Comparison of ENCODE assay signal across 1 cellular context in genomic region chr12:6183689-6184441, GRCh38.
TF ChIP-seq lines count a peak whose summit lies in the region.

No MANE protein-coding gene starts in this region.

TF ChIP-seq in HepG2, 621 proteins besides CTCF, POLR2A, EP300 and RAD21 (continued from another document and continues in another):
- no peak for TF ChIP-seq ZNF142 (CRISPR knock-in tag; IDR thresholded peaks at IDR 0.05)
- TF ChIP-seq FOXK1 (CRISPR knock-in tag; IDR thresholded peaks at IDR 0.05; ENCODE audit: borderline replicate concordance, low read depth) = no peak
- TF ChIP-seq ATF1 (CRISPR knock-in tag; IDR thresholded peaks at IDR 0.05) = no peak
- no peak for TF ChIP-seq ZNF550 (CRISPR knock-in tag; IDR thresholded peaks at IDR 0.05; ENCODE audit: borderline replicate concordance)
- 0 out of 2 replicates have a peak, but pooled peaks have one; percentile 15 for TF ChIP-seq ZMAT3 (CRISPR knock-in tag; conservative IDR thresholded peaks at IDR 0.05)
- peak; percentile 28; the same call in 1 of the 2 replicates for TF ChIP-seq HNF4G (IDR thresholded peaks at IDR 0.05; ENCODE audit: borderline replicate concordance, low read depth, low read length)
- no peak for TF ChIP-seq HNF4G (CRISPR knock-in tag; IDR thresholded peaks at IDR 0.05; ENCODE audit: borderline replicate concordance, low read depth)
- TF ChIP-seq ZNF224 (CRISPR knock-in tag; IDR thresholded peaks at IDR 0.05) = 0 out of 2 replicates have a peak, but pooled peaks have one; percentile 32
- TF ChIP-seq PPARG (CRISPR knock-in tag; conservative IDR thresholded peaks at IDR 0.05) = no peak
- TF ChIP-seq NFATC3 (CRISPR knock-in tag; IDR thresholded peaks at IDR 0.05) = no peak
- TF ChIP-seq HNF4A (CRISPR knock-in tag; IDR thresholded peaks at IDR 0.05) = peak; percentile 61
- peak; percentile 92; the same call in 1 of the 2 replicates for TF ChIP-seq TEF (CRISPR knock-in tag; IDR thresholded peaks at IDR 0.05)
- no peak for TF ChIP-seq ZBTB49 (CRISPR knock-in tag; IDR thresholded peaks at IDR 0.05; ENCODE audit: borderline replicate concordance)
- TF ChIP-seq ZIK1 (CRISPR knock-in tag; IDR thresholded peaks at IDR 0.05; ENCODE audit: borderline replicate concordance, low read depth) = no peak
- TF ChIP-seq CEBPG (CRISPR knock-in tag; IDR thresholded peaks at IDR 0.05) = peak; percentile 81
- TF ChIP-seq TARDBP (CRISPR knock-in tag; IDR thresholded peaks at IDR 0.05) = no peak
- TF ChIP-seq KMT2B (CRISPR knock-in tag; IDR thresholded peaks at IDR 0.05) = no peak
- no peak for TF ChIP-seq HOXD1 (CRISPR knock-in tag; IDR thresholded peaks at IDR 0.05)
- TF ChIP-seq HDAC6 (IDR thresholded peaks at IDR 0.05; ENCODE audit: low read depth, low read length) = no peak
- no peak for TF ChIP-seq SSRP1 (CRISPR knock-in tag; IDR thresholded peaks at IDR 0.05)
- peak; percentile 14; the same call in 1 of the 2 replicates for TF ChIP-seq CEBPB (IDR thresholded peaks at IDR 0.05; ENCODE audit: borderline replicate concordance, low read depth, low read length)
- 0 out of 2 replicates have a peak, but pooled peaks have one; percentile 36 for TF ChIP-seq CENPBD1 (CRISPR knock-in tag; IDR thresholded peaks at IDR 0.05; ENCODE audit: borderline replicate concordance, low read depth)
- no peak for TF ChIP-seq ZNF75D (CRISPR knock-in tag; IDR thresholded peaks at IDR 0.05; ENCODE audit: borderline replicate concordance)
- no peak for TF ChIP-seq ZNF556 (CRISPR knock-in tag; IDR thresholded peaks at IDR 0.05; ENCODE audit: borderline replicate concordance)
- no peak for TF ChIP-seq ZNF3 (CRISPR knock-in tag; IDR thresholded peaks at IDR 0.05)
- no peak for TF ChIP-seq ZNF558 (CRISPR knock-in tag; IDR thresholded peaks at IDR 0.05; ENCODE audit: borderline replicate concordance)
- no peak for TF ChIP-seq ZNF7 (CRISPR knock-in tag; IDR thresholded peaks at IDR 0.05)
- no peak for TF ChIP-seq KMT2A (CRISPR knock-in tag; IDR thresholded peaks at IDR 0.05)
- no peak for TF ChIP-seq PHF8 (CRISPR knock-in tag; IDR thresholded peaks at IDR 0.05)
- TF ChIP-seq NCOA5 (CRISPR knock-in tag; IDR thresholded peaks at IDR 0.05) = no peak
- TF ChIP-seq U2AF2 (IDR thresholded peaks at IDR 0.05; ENCODE audit: low read depth, low read length) = no peak
- no peak for TF ChIP-seq PRDM10 (CRISPR knock-in tag; IDR thresholded peaks at IDR 0.05; ENCODE audit: low read depth)
- no peak for TF ChIP-seq KIAA2018 (CRISPR knock-in tag; IDR thresholded peaks at IDR 0.05; ENCODE audit: borderline replicate concordance)
- TF ChIP-seq ZKSCAN8 (CRISPR knock-in tag; IDR thresholded peaks at IDR 0.05; ENCODE audit: borderline replicate concordance) = no peak
- no peak for TF ChIP-seq ZGPAT (CRISPR knock-in tag; IDR thresholded peaks at IDR 0.05)
- TF ChIP-seq SMC3 (IDR thresholded peaks at IDR 0.05; ENCODE audit: low read length) = no peak
